In genomic region chr2:167386694-167387093, GRCh38 we compare ENCODE assay signal across 1 cellular context.
A peak's percentile ranks its signal among the peaks of the same experiment; 100 is the strongest.
TF ChIP-seq lines count a peak whose summit lies in the region.

No MANE protein-coding gene starts in this region.

TF ChIP-seq in H1, 55 proteins besides CTCF, POLR2A, EP300 and RAD21 (continued from another document):
- TF ChIP-seq CHD7 (IDR thresholded peaks at IDR 0.05; ENCODE audit: insufficient replicate concordance, low read length), result no peak
- no peak for TF ChIP-seq KDM1A (IDR thresholded peaks at IDR 0.05; ENCODE audit: borderline replicate concordance, low read length)
- no peak for TF ChIP-seq ASH2L (IDR thresholded peaks at IDR 0.05; ENCODE audit: low read length)
- TF ChIP-seq GABPA (IDR thresholded peaks at IDR 0.05; ENCODE audit: borderline replicate concordance, insufficient read depth, low read length), result no peak
- no peak for TF ChIP-seq CHD2 (IDR thresholded peaks at IDR 0.05; ENCODE audit: low read length)
- peak; percentile 91 for TF ChIP-seq POLR2AphosphoS5 (IDR thresholded peaks at IDR 0.05; ENCODE audit: low read depth, low read length)
- TF ChIP-seq TAF7 (optimal IDR thresholded peaks at IDR 0.05; ENCODE audit: borderline replicate concordance, low read depth, low read length), result peak; percentile 100
- TF ChIP-seq CTBP2 (IDR thresholded peaks at IDR 0.05; ENCODE audit: borderline replicate concordance, insufficient read depth, insufficient read length, low read length), result no peak
- peak; percentile 89 for TF ChIP-seq GTF2F1 (IDR thresholded peaks at IDR 0.05; ENCODE audit: borderline replicate concordance, low read depth, low read length)
- TF ChIP-seq ZNF274 (IDR thresholded peaks at IDR 0.05; ENCODE audit: borderline replicate concordance, extremely low read depth, low read length), result no peak
- no peak for TF ChIP-seq TCF12 (IDR thresholded peaks at IDR 0.05; ENCODE audit: low read depth, low read length)
- TF ChIP-seq CREB1 (IDR thresholded peaks at IDR 0.05), result no peak
